In the genomic region with DNA sequence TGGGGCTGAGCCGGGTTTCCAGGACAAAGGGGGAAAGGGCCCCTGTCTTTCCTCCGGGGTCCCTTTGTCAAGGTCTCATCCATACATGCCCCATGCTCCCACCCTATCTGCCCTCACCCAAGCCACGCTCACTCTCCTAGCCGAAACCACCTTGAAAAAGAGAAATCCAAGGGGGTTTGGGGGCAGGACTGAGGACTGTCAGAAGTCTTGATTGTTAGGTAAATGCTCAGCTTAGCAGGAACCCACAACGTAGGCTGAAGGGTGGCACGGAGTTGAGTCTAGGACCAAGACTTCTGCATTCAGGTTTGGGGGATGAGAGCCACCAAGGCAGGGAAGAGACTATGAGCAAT, we compare ENCODE assay signal across 1 cellular context.
TF ChIP-seq lines count a peak whose summit lies in the region.

No MANE protein-coding gene starts in this region.

TF ChIP-seq in H1, 55 proteins besides CTCF, POLR2A, EP300 and RAD21:
- no peak for TF ChIP-seq TCF12 (IDR thresholded peaks at IDR 0.05; ENCODE audit: low read depth, low read length)
- TF ChIP-seq, protein P1, sequence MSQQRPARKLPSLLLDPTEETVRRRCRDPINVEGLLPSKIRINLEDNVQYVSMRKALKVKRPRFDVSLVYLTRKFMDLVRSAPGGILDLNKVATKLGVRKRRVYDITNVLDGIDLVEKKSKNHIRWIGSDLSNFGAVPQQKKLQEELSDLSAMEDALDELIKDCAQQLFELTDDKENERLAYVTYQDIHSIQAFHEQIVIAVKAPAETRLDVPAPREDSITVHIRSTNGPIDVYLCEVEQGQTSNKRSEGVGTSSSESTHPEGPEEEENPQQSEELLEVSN (IDR thresholded peaks at IDR 0.05) = no peak
- TF ChIP-seq NANOG (IDR thresholded peaks at IDR 0.05; ENCODE audit: insufficient read depth, low read depth, low read length, poor library complexity, severe bottlenecking) = no peak
- no peak for TF ChIP-seq SAP30 (IDR thresholded peaks at IDR 0.05; ENCODE audit: insufficient read depth, insufficient replicate concordance, low read length)
- no peak for TF ChIP-seq KDM1A (IDR thresholded peaks at IDR 0.05; ENCODE audit: borderline replicate concordance, low read length)
- TF ChIP-seq YY1 (IDR thresholded peaks at IDR 0.05; ENCODE audit: low read depth, low read length) = no peak
- TF ChIP-seq CBX8 (IDR thresholded peaks at IDR 0.05; ENCODE audit: borderline replicate concordance, low read depth, low read length) = no peak
- no peak for TF ChIP-seq RFX5 (IDR thresholded peaks at IDR 0.05; ENCODE audit: borderline replicate concordance, low read depth, low read length)
TF ChIP-seq in H1: peak in this region for 0.
